ENCODE assay signal across 14 cellular contexts in genomic region chr7:139421123-139421522, GRCh38.
DNase-seq lines count a peak whose midpoint lies in the region; ATAC-seq and TF ChIP-seq lines count a peak whose summit lies in the region.
"Had no signal": no experiment of that assay in that cellular context is flagged by ENCODE, and none has a peak within 500 bp of the region (broad histone marks: within the 10 kb centered on the region; RNA-seq: fewer than 3 reads in every experiment).

No MANE protein-coding gene starts in this region.

- peak overlapping the region; percentile 85 for H3K27ac ChIP-seq in cardiac muscle cell
- peak overlapping the region in 48 of 59 donors; percentile 46 to 96 (median 88) for H3K27ac ChIP-seq in dorsolateral prefrontal cortex
- H3K27ac ChIP-seq in gastrocnemius medialis = peak overlapping the region in 3 of 4 donors; percentile 7 to 44 (median 16)

- no peak for ATAC-seq in gastrocnemius medialis

- peaks cover 91% of the 10 kb centered on the region for H3K36me3 Mint-ChIP-seq in activated T-cell treated with anti-CD3 and anti-CD28 coated beads, Interleukin-2, amount 50 U/mL, for 24 hours (ENCODE audit: low read depth)

- H3K4me3 ChIP-seq in cardiac muscle cell (no peak overlapping the region), dorsolateral prefrontal cortex (no peak overlapping the region), gastrocnemius medialis (no peak overlapping the region)
- H3K4me3 ChIP-seq: HAP-1 had no signal

- no peak for DNase-seq in activated T-cell treated with anti-CD3 and anti-CD28 coated beads, Interleukin-2, amount 50 U/mL, for 24 hours
- DNase-seq in activated T-cell treated with anti-CD3 and anti-CD28 coated beads for 4 hours (no peak), cardiac muscle cell (ENCODE audit: low read depth in 1 of 2, low spot score in 1 of 2) (no peak), cardiac septum (ENCODE audit: low spot score) (no peak), dorsolateral prefrontal cortex (no peak), gastrocnemius medialis (no peak), SIG-M5 treated with dmso at 0.1 percent for 504 hours (lab: John Stamatoyannopoulos, UW; ENCODE audit: unreplicated experiment) (no peak), HuH-7.5 (ENCODE audit: low spot score) (no peak)
- DNase-seq: C1 segment of cervical spinal cord; Calu3; CD4-positive, alpha-beta T cell; DMS 273 treated with DMSO at 0.1 percent for 48 hours had no signal

- no peaks in the 10 kb centered on the region for H3K9me3 ChIP-seq in cardiac muscle cell (ENCODE audit: low read depth)
- no peaks in the 10 kb centered on the region for H3K9me3 ChIP-seq in gastrocnemius medialis
- H3K9me3 ChIP-seq: HAP-1 had no signal

- TF ChIP-seq POLR2A in gastrocnemius medialis (IDR thresholded peaks at IDR 0.05) = no peak

- TF ChIP-seq CTCF in cardiac muscle cell (IDR thresholded peaks at IDR 0.05; ENCODE audit: low read depth, low read length) (no peak), dorsolateral prefrontal cortex (IDR thresholded peaks at IDR 0.05 in 54 of 56, conservative IDR thresholded peaks at IDR 0.05 in 2 of 56; ENCODE audit: low read depth in 1 of 56, partially characterized antibody in 56 of 56) (no peak), gastrocnemius medialis (IDR thresholded peaks at IDR 0.05 in 4 of 5, conservative IDR thresholded peaks at IDR 0.05 in 1 of 5) (no peak)

- H3K4me1 ChIP-seq in cardiac muscle cell (ENCODE audit: low read depth) = peaks cover 22% of the 10 kb centered on the region
- peaks cover 2 to 8% of the 10 kb centered on the region in 2 donors for H3K4me1 ChIP-seq in gastrocnemius medialis
- H3K4me1 ChIP-seq: HAP-1 had no signal

- no peaks in the 10 kb centered on the region for H3K27me3 Mint-ChIP-seq in activated T-cell treated with anti-CD3 and anti-CD28 coated beads, Interleukin-2, amount 50 U/mL, for 24 hours
- H3K27me3 Mint-ChIP-seq: B cell; CD4-positive, alpha-beta T cell had no signal

- in situ Hi-C loops in gastrocnemius medialis (cut with MboI; ENCODE audit: low sequenced_read_pairs in 4 of 4) = no loop called here

- no peak overlapping the region for H3K4me3 Mint-ChIP-seq in activated T-cell treated with anti-CD3 and anti-CD28 coated beads, Interleukin-2, amount 50 U/mL, for 24 hours
- H3K4me3 Mint-ChIP-seq: B cell; CD4-positive, alpha-beta T cell had no signal

- H3K4me1 Mint-ChIP-seq in activated T-cell treated with anti-CD3 and anti-CD28 coated beads, Interleukin-2, amount 50 U/mL, for 24 hours (ENCODE audit: low read depth) = no peaks in the 10 kb centered on the region
- H3K4me1 Mint-ChIP-seq: B cell had no signal

- peak overlapping the region; percentile 24 for H3K27ac Mint-ChIP-seq in activated T-cell treated with anti-CD3 and anti-CD28 coated beads, Interleukin-2, amount 50 U/mL, for 24 hours
- H3K27ac Mint-ChIP-seq: B cell; CD4-positive, alpha-beta T cell had no signal

- H3K36me3 ChIP-seq in cardiac muscle cell (peaks cover 37% of the 10 kb centered on the region), gastrocnemius medialis (peaks cover 0 to 59% of the 10 kb centered on the region in 2 donors)

- intact Hi-C loops in cardiac septum (cut with DNase I) = no loop called here
- intact Hi-C loops in dorsolateral prefrontal cortex (cut with DNase I) = loop anchor here in 1 of 2 donors (5.0 kb wide), 1 partner anchor 49 kb away; no protein-coding TSS in a partner anchor
- intact Hi-C loops in gastrocnemius medialis (cut with DNase I; ENCODE audit: low total_unique reads) = loop anchor here (5.0 kb wide), 1 partner anchor 59 kb away; no protein-coding TSS in a partner anchor

- no peaks in the 10 kb centered on the region for H3K9me3 Mint-ChIP-seq in activated T-cell treated with anti-CD3 and anti-CD28 coated beads, Interleukin-2, amount 50 U/mL, for 24 hours
- H3K9me3 Mint-ChIP-seq: CD4-positive, alpha-beta T cell had no signal

- no peaks in the 10 kb centered on the region for H3K27me3 ChIP-seq in cardiac muscle cell
- H3K27me3 ChIP-seq in dorsolateral prefrontal cortex = no peaks in the 10 kb centered on the region
- no peaks in the 10 kb centered on the region for H3K27me3 ChIP-seq in gastrocnemius medialis

Comparison
In these comparisons a context has a peak if more than half of its experiments do, and no peak if none do; other contexts are left out.
1. H3K27ac ChIP-seq: peak in every context shown above with its lines; median percentile 88 in dorsolateral prefrontal cortex; 85 in cardiac muscle cell; 16 in gastrocnemius medialis.